ENCODE assay signal across 11 cellular contexts in genomic region chrX:92232182-92232581, GRCh38.
DNase-seq lines count a peak whose midpoint lies in the region; TF ChIP-seq lines count a peak whose summit lies in the region.
"Had no signal": no experiment of that assay in that cellular context is flagged by ENCODE, and none has a peak within 500 bp of the region (broad histone marks: within the 10 kb centered on the region; RNA-seq: fewer than 3 reads in every experiment).

No MANE protein-coding gene starts in this region.

- H3K4me3 ChIP-seq in dorsolateral prefrontal cortex, result no peak overlapping the region
- H3K4me3 ChIP-seq: HAP-1 had no signal

- intact Hi-C loops in dorsolateral prefrontal cortex (cut with DNase I), result no loop called here

- DNase-seq in DMS 273 (lab: John Stamatoyannopoulos, UW; ENCODE audit: unreplicated experiment), result peak; percentile 40
- DNase-seq in DMS 273 treated with DMSO at 0.1 percent for 48 hours (lab: John Stamatoyannopoulos, UW), result no peak
- DNase-seq in NCI-H1694 treated with DMSO at 0.1 percent for 48 hours (lab: John Stamatoyannopoulos, UW), result peak; percentile 3
- no peak for DNase-seq in dorsolateral prefrontal cortex
- peak; percentile 11 for DNase-seq in pons (ENCODE audit: low spot score)
- DNase-seq in inferior parietal cortex (ENCODE audit: extremely low spot score), result no peak
- no peak for DNase-seq in activated CD8-positive, alpha-beta memory T cell treated with anti-CD3 and anti-CD28 coated beads, Interleukin-2, amount 50 U/mL, for 48 hours
- DNase-seq in NCI-H1105 (lab: John Stamatoyannopoulos, UW), result no peak
- DNase-seq: activated CD4-positive, alpha-beta T cell treated with anti-CD3 and anti-CD28 coated beads, Interleukin-2, amount 10 ng/mL, durations not matched to agents 7 days and 5 days; NCI-H774 had no signal

- peaks cover 0 to 37% (median under 1%) of the 10 kb centered on the region in 45 donors for H3K27me3 ChIP-seq in dorsolateral prefrontal cortex

- H3K27ac ChIP-seq in dorsolateral prefrontal cortex, result no peak overlapping the region

- TF ChIP-seq CTCF in dorsolateral prefrontal cortex (IDR thresholded peaks at IDR 0.05 in 54 of 56, conservative IDR thresholded peaks at IDR 0.05 in 2 of 56; ENCODE audit: low read depth in 1 of 56, partially characterized antibody in 56 of 56), result peak in 54 of 56 donors; percentile 21 to 70 (median 51)

Comparison
In these comparisons a context has a peak if more than half of its experiments do, and no peak if none do; other contexts are left out.
1. DNase-seq: peak in DMS 273 (single experiment), NCI-H1694 treated with DMSO at 0.1 percent for 48 hours (single experiment) and pons (single experiment); none in DMS 273 treated with DMSO at 0.1 percent for 48 hours (single experiment), dorsolateral prefrontal cortex (0 of 10), inferior parietal cortex (single experiment), activated CD8-positive, alpha-beta memory T cell treated with anti-CD3 and anti-CD28 coated beads, Interleukin-2, amount 50 U/mL, for 48 hours (single experiment) and NCI-H1105 (single experiment).